Comparison of ENCODE assay signal across 1 cellular context in the genomic region with DNA sequence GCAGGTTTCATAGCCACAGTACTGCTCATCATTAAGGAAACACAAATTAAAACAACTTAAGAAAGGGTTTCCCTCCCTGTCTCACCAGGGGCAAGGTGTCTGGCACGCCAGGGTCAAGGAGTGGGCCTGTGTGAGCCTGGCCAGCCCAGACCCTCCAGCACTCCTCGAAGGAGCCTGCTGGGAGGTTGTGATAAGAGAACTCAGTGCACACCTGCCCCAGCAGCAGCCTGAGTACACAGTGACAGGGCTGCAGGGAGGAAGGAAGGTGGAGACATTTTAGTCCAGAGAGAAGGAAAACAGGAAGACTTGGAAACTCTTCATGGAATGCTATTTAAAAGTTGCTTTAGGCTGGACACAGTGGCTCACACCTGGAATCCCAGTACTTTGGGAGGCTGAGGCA.
TF ChIP-seq lines count a peak whose summit lies in the region.

No MANE protein-coding gene starts in this region.

TF ChIP-seq in HepG2, 621 proteins besides CTCF, POLR2A, EP300 and RAD21:
- TF ChIP-seq ZBTB3 (CRISPR knock-in tag; IDR thresholded peaks at IDR 0.05; ENCODE audit: borderline replicate concordance, low read depth) (no peak), ZNF775 (CRISPR knock-in tag; IDR thresholded peaks at IDR 0.05; ENCODE audit: borderline replicate concordance) (no peak), ZNF569 (CRISPR knock-in tag; IDR thresholded peaks at IDR 0.05; ENCODE audit: borderline replicate concordance) (no peak), NCOA2 (CRISPR knock-in tag; IDR thresholded peaks at IDR 0.05) (no peak), ZNF30 (CRISPR knock-in tag; IDR thresholded peaks at IDR 0.05) (no peak)
- TF ChIP-seq, protein P1, sequence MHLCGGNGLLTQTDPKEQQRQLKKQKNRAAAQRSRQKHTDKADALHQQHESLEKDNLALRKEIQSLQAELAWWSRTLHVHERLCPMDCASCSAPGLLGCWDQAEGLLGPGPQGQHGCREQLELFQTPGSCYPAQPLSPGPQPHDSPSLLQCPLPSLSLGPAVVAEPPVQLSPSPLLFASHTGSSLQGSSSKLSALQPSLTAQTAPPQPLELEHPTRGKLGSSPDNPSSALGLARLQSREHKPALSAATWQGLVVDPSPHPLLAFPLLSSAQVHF (CRISPR knock-in tag; IDR thresholded peaks at IDR 0.05): no peak
